31 cellular contexts compared by ENCODE assay signal in the genomic region with DNA sequence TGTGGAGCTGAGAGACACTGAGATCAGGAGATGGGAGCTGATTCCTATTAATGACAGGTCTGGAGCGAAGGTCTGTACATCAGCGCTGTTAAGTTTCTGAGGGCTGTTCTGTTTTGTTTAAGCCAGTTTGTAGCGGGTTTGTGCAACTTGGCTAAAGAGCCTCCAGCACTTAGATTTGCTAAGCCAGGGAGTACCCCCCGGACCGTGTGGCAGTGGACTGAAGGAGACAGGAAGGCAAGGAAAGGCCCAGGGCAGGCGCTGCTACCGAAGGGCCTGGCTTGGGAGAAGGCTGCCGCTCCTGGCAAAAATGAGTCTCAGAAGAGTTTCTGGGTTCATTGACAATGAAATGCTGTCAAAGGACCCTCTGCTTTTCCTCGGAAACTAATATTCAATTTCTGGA.
"Had no signal": no experiment of that assay in that cellular context is flagged by ENCODE, and none has a peak within 500 bp of the region (broad histone marks: within the 10 kb centered on the region; RNA-seq: fewer than 3 reads in every experiment).

No MANE protein-coding gene starts in this region.

- H3K27ac Mint-ChIP-seq: activated CD4-positive, alpha-beta memory T cell treated with anti-CD3 and anti-CD28 coated beads, Interleukin-2, amount 10 ng/mL, durations not matched to agents 7 days and 5 days; activated CD4-positive, alpha-beta T cell treated with anti-CD3 and anti-CD28 coated beads, Interleukin-2, amount 10 ng/mL, durations not matched to agents 7 days and 5 days; activated naive CD8-positive, alpha-beta T cell; activated T-helper 17 cell treated with anti-CD3 and anti-CD28 coated beads, Interleukin-2, amount 50 U/mL, for 72 hours; WTC11 had no signal

- H3K36me3 Mint-ChIP-seq: activated naive CD8-positive, alpha-beta T cell; WTC11 had no signal

- H3K4me3 Mint-ChIP-seq: activated CD4-positive, alpha-beta memory T cell treated with anti-CD3 and anti-CD28 coated beads, Interleukin-2, amount 10 ng/mL, durations not matched to agents 7 days and 5 days; activated CD4-positive, alpha-beta T cell treated with anti-CD3 and anti-CD28 coated beads, Interleukin-2, amount 10 ng/mL, durations not matched to agents 7 days and 5 days; activated naive CD8-positive, alpha-beta T cell; activated T-cell treated with anti-CD3 and anti-CD28 coated beads, Interleukin-2, amount 50 U/mL, for 4 hours; activated T-helper 17 cell treated with anti-CD3 and anti-CD28 coated beads, Interleukin-2, amount 50 U/mL, for 72 hours; effector memory CD8-positive, alpha-beta T cell; WTC11 had no signal

- H3K36me3 ChIP-seq: esophagus squamous epithelium, gastroesophageal sphincter had no signal

- H3K4me3 ChIP-seq: body of pancreas, esophagus squamous epithelium, gastroesophageal sphincter had no signal

- ATAC-seq: activated T-cell treated with anti-CD3 and anti-CD28 coated beads, Interleukin-2, amount 50 U/mL, for 4 hours; activated T-helper 17 cell treated with anti-CD3 and anti-CD28 coated beads, Interleukin-2, amount 50 U/mL, for 72 hours; body of pancreas; effector memory CD8-positive, alpha-beta T cell; gastroesophageal sphincter; WTC11 had no signal

- H3K27me3 ChIP-seq: body of pancreas, esophagus squamous epithelium, gastroesophageal sphincter had no signal

- DNase-seq: activated CD4-positive, alpha-beta memory T cell treated with anti-CD3 and anti-CD28 coated beads, Interleukin-2, amount 10 ng/mL, durations not matched to agents 7 days and 5 days; activated CD4-positive, alpha-beta T cell treated with anti-CD3 and anti-CD28 coated beads for 1 hour; activated CD4-positive, alpha-beta T cell treated with anti-CD3 and anti-CD28 coated beads for 4 hours; activated CD4-positive, alpha-beta T cell treated with anti-CD3 and anti-CD28 coated beads, Interleukin-2, amount 10 ng/mL, durations not matched to agents 7 days and 5 days; activated CD4-positive, alpha-beta T cell treated with anti-CD3 and anti-CD28 coated beads, Interleukin-2, amount 50 U/mL, for 4 hours; activated CD8-positive, alpha-beta memory T cell treated with anti-CD3 and anti-CD28 coated beads, Interleukin-2, amount 50 U/mL, for 48 hours; activated effector memory CD4-positive, alpha-beta T cell treated with Interleukin-2 at 50 U/mL for 16 hours; activated gamma-delta T cell treated with Interleukin-2 at 50 U/mL for 16 hours; activated naive CD4-positive, alpha-beta T cell treated with anti-CD3 and anti-CD28 coated beads, Interleukin-2, amount 50 U/mL, for 16 hours; activated naive CD4-positive, alpha-beta T cell treated with Interleukin-2 at 50 U/mL for 16 hours; activated T-cell treated with anti-CD3 and anti-CD28 coated beads for 4 hours; activated T-cell treated with anti-CD3 and anti-CD28 coated beads, Interleukin-2, amount 50 U/mL, for 4 hours; amniotic stem cell; anterior cingulate cortex; body of pancreas; caudate nucleus; cortex of kidney; dermis blood vessel endothelial cell; effector CD4-positive, alpha-beta T cell; effector memory CD8-positive, alpha-beta T cell; erythroblast; esophagus squamous epithelium; foreskin melanocyte; SW 1271; T-helper 1 cell; T-helper 2 cell had no signal

- H3K27ac ChIP-seq: body of pancreas, esophagus squamous epithelium, gastroesophageal sphincter had no signal

- H3K4me1 ChIP-seq: body of pancreas, esophagus squamous epithelium, gastroesophageal sphincter had no signal

- FAIRE-seq: colon had no signal

- H3K27me3 Mint-ChIP-seq: activated CD4-positive, alpha-beta T cell treated with anti-CD3 and anti-CD28 coated beads, Interleukin-2, amount 10 ng/mL, durations not matched to agents 7 days and 5 days; activated naive CD8-positive, alpha-beta T cell; effector memory CD8-positive, alpha-beta T cell had no signal

- H3K9me3 Mint-ChIP-seq: activated CD4-positive, alpha-beta memory T cell treated with anti-CD3 and anti-CD28 coated beads, Interleukin-2, amount 10 ng/mL, durations not matched to agents 7 days and 5 days; activated CD4-positive, alpha-beta T cell treated with anti-CD3 and anti-CD28 coated beads, Interleukin-2, amount 10 ng/mL, durations not matched to agents 7 days and 5 days; activated T-cell treated with anti-CD3 and anti-CD28 coated beads, Interleukin-2, amount 50 U/mL, for 4 hours; activated T-helper 17 cell treated with anti-CD3 and anti-CD28 coated beads, Interleukin-2, amount 50 U/mL, for 72 hours; effector memory CD8-positive, alpha-beta T cell; WTC11 had no signal

- H3K9me3 ChIP-seq: body of pancreas, esophagus squamous epithelium, gastroesophageal sphincter had no signal

- H3K4me1 Mint-ChIP-seq: activated CD4-positive, alpha-beta memory T cell treated with anti-CD3 and anti-CD28 coated beads, Interleukin-2, amount 10 ng/mL, durations not matched to agents 7 days and 5 days; activated T-helper 17 cell treated with anti-CD3 and anti-CD28 coated beads, Interleukin-2, amount 50 U/mL, for 72 hours had no signal
